ENCODE assay signal across 13 cellular contexts in the genomic region with DNA sequence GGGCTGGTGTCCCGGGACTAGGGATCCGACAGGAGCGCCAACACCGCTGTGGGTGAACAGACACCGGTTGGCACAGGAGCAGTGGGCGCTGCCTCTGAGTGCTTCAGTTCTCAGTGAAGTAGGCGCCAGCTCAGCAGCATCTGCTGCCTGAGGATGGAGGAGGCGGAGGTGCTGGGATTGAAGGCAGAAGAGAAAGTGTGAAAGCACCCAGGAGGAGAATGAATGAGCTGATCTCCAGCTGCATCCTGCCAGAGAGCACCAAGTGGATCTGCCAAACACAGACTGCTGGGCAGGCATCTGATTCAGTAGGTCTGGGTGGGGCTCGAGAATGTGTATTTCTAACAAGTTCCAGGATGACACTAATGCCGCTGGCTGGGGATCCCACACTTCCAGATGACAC.
DNase-seq lines count a peak whose midpoint lies in the region; ATAC-seq, FAIRE-seq and TF ChIP-seq lines count a peak whose summit lies in the region.
"Had no signal": no experiment of that assay in that cellular context is flagged by ENCODE, and none has a peak within 500 bp of the region (broad histone marks: within the 10 kb centered on the region; RNA-seq: fewer than 3 reads in every experiment).

No MANE protein-coding gene starts in this region.

- H2AFZ ChIP-seq in astrocyte (ENCODE audit: low read depth, low read length) = no peak overlapping the region

- no peak overlapping the region for H3K4me3 ChIP-seq in astrocyte (ENCODE audit: insufficient read depth, low read depth, low read length)

- peaks cover 30% of the 10 kb centered on the region for H3K4me1 ChIP-seq in astrocyte (ENCODE audit: insufficient read depth, low read length)

- H3K4me3 Mint-ChIP-seq in activated CD4-positive, alpha-beta T cell treated with anti-CD3 and anti-CD28 coated beads for 36 hours = no peak overlapping the region
- H3K4me3 Mint-ChIP-seq in astrocyte (ENCODE audit: unreplicated experiment) (no peak overlapping the region), progenitor cell of endocrine pancreas (ENCODE audit: low read depth) (no peak overlapping the region)
- H3K4me3 Mint-ChIP-seq: activated T-helper 1 cell treated with anti-CD3 and anti-CD28 coated beads, Interleukin-12 subunit alpha, Interleukin-12 subunit beta, Interleukin-2, Interleukin-4 antibody, amounts not matched to agents 30 ng/mL and 10 ng/mL and 1 ng/mL, durations not matched to agents 14 hours and 24 hours and 36 hours had no signal

- no peak for FAIRE-seq in astrocyte (lab: Jason Lieb, UNC)
- FAIRE-seq in RCC 7860 (lab: Jason Lieb, UNC) = no peak
- FAIRE-seq: GM18507 had no signal

- H3K4me2 ChIP-seq in astrocyte (ENCODE audit: low read length) = peak overlapping the region; percentile 70

- peaks cover 35% of the 10 kb centered on the region for H3K4me1 Mint-ChIP-seq in activated CD4-positive, alpha-beta T cell treated with anti-CD3 and anti-CD28 coated beads for 36 hours
- H3K4me1 Mint-ChIP-seq in astrocyte (ENCODE audit: low read depth, unreplicated experiment) (peaks cover 20% of the 10 kb centered on the region), progenitor cell of endocrine pancreas (ENCODE audit: low read depth) (peaks cover 13% of the 10 kb centered on the region)

- H3K79me2 ChIP-seq in astrocyte (ENCODE audit: insufficient read depth, low read length) = no peaks in the 10 kb centered on the region

- H4K20me1 ChIP-seq in astrocyte (ENCODE audit: insufficient read depth, low read length) = no peaks in the 10 kb centered on the region

- POLR2A ChIA-PET in activated CD4-positive, alpha-beta T cell treated with anti-CD3 and anti-CD28 coated beads for 36 hours (lab: Charles Lee) = interaction anchor here (0.5 to 1.0 kb wide), 2 partner anchors 11 to 77 kb away, joined by 3 read pairs; no protein-coding TSS in a partner anchor
- POLR2A ChIA-PET in RWPE1 (lab: Yijun Ruan, JAX; ENCODE audit: low non-redundant PET) = no interaction called here

- H3K9me3 Mint-ChIP-seq in activated CD4-positive, alpha-beta T cell treated with anti-CD3 and anti-CD28 coated beads for 36 hours (ENCODE audit: low read depth) = no peaks in the 10 kb centered on the region
- H3K9me3 Mint-ChIP-seq in astrocyte (ENCODE audit: unreplicated experiment) (peaks cover 3% of the 10 kb centered on the region), progenitor cell of endocrine pancreas (ENCODE audit: low read depth) (no peaks in the 10 kb centered on the region)
- H3K9me3 Mint-ChIP-seq: activated T-helper 1 cell treated with anti-CD3 and anti-CD28 coated beads, Interleukin-12 subunit alpha, Interleukin-12 subunit beta, Interleukin-2, Interleukin-4 antibody, amounts not matched to agents 30 ng/mL and 10 ng/mL and 1 ng/mL, durations not matched to agents 14 hours and 24 hours and 36 hours; naive B cell had no signal

- peak overlapping the region; percentile 21 for H3K27ac Mint-ChIP-seq in activated CD4-positive, alpha-beta T cell treated with anti-CD3 and anti-CD28 coated beads for 36 hours
- H3K27ac Mint-ChIP-seq in astrocyte (ENCODE audit: unreplicated experiment) (no peak overlapping the region), progenitor cell of endocrine pancreas (peak overlapping the region; percentile 53)
- H3K27ac Mint-ChIP-seq: activated T-helper 1 cell treated with anti-CD3 and anti-CD28 coated beads, Interleukin-12 subunit alpha, Interleukin-12 subunit beta, Interleukin-2, Interleukin-4 antibody, amounts not matched to agents 30 ng/mL and 10 ng/mL and 1 ng/mL, durations not matched to agents 14 hours and 24 hours and 36 hours had no signal

- CTCF ChIA-PET in activated CD4-positive, alpha-beta T cell treated with anti-CD3 and anti-CD28 coated beads for 36 hours (lab: Charles Lee) = no interaction called here
- CTCF ChIA-PET in RWPE1 (lab: Yijun Ruan, JAX) = no interaction called here

- H3K9ac ChIP-seq in astrocyte (ENCODE audit: low read length) = peak overlapping the region; percentile 13

- peak; percentile 71 for ATAC-seq in activated CD4-positive, alpha-beta T cell treated with anti-CD3 and anti-CD28 coated beads for 36 hours
- ATAC-seq: HCT116 had no signal

- TF ChIP-seq CTCF in astrocyte (IDR thresholded peaks at IDR 0.05; ENCODE audit: insufficient read depth, low read depth, low read length) (no peak), progenitor cell of endocrine pancreas (IDR thresholded peaks at IDR 0.05; ENCODE audit: unreplicated experiment) (no peak), RWPE1 (conservative IDR thresholded peaks at IDR 0.05; ENCODE audit: low read depth) (no peak)

- H3K27ac ChIP-seq in astrocyte (ENCODE audit: low read depth, low read length) (no peak overlapping the region), RWPE1 (no peak overlapping the region; the same call in 1 of the 2 replicates)

- intact Hi-C loops in activated CD4-positive, alpha-beta T cell treated with anti-CD3 and anti-CD28 coated beads for 36 hours (cut with DNase I, micrococcal nuclease) = no loop called here

- no peaks in the 10 kb centered on the region for H3K36me3 ChIP-seq in astrocyte (ENCODE audit: insufficient read depth, low read length)

- no peaks in the 10 kb centered on the region for H3K27me3 Mint-ChIP-seq in activated CD4-positive, alpha-beta T cell treated with anti-CD3 and anti-CD28 coated beads for 36 hours
- H3K27me3 Mint-ChIP-seq in astrocyte (ENCODE audit: low read depth, unreplicated experiment) (peaks cover 5% of the 10 kb centered on the region), progenitor cell of endocrine pancreas (peaks cover 3% of the 10 kb centered on the region)

- H3K9me3 ChIP-seq in astrocyte (ENCODE audit: insufficient read depth, low read depth, low read length) = no peaks in the 10 kb centered on the region

- H3K36me3 Mint-ChIP-seq in activated CD4-positive, alpha-beta T cell treated with anti-CD3 and anti-CD28 coated beads for 36 hours (ENCODE audit: low read depth) = no peaks in the 10 kb centered on the region
- no peaks in the 10 kb centered on the region for H3K36me3 Mint-ChIP-seq in astrocyte (ENCODE audit: low read depth, unreplicated experiment)
- no peaks in the 10 kb centered on the region for H3K36me3 Mint-ChIP-seq in progenitor cell of endocrine pancreas (ENCODE audit: insufficient read depth)
- H3K36me3 Mint-ChIP-seq: naive B cell had no signal

- no peaks in the 10 kb centered on the region for H3K27me3 ChIP-seq in astrocyte (ENCODE audit: insufficient read depth, low read length)

- peak; percentile 39 for DNase-seq in activated CD4-positive, alpha-beta T cell treated with anti-CD3 and anti-CD28 coated beads for 36 hours
- DNase-seq in activated CD4-positive, alpha-beta T cell treated with anti-CD3 and anti-CD28 coated beads for 48 hours = no peak
- DNase-seq in NCI-H1105 treated with DMSO at 0.1 percent for 48 hours (lab: John Stamatoyannopoulos, UW) (peak; percentile 73), astrocyte (ENCODE audit: low read depth) (peak; percentile 32), progenitor cell of endocrine pancreas (ENCODE audit: low spot score, unreplicated experiment) (no peak), RCC 7860 (ENCODE audit: low spot score) (no peak), RWPE1 (ENCODE audit: low spot score) (no peak)
- no peak for DNase-seq in stimulated activated CD4-positive, alpha-beta T cell treated with anti-CD3 and anti-CD28 coated beads, Interleukin-4, amount 100 ng/mL, for 4 hours
- DNase-seq: naive B cell, NCI-H1048 had no signal

Comparison
In these comparisons a context has a peak if more than half of its experiments do, and no peak if none do; other contexts are left out.
1. DNase-seq: peak in activated CD4-positive, alpha-beta T cell treated with anti-CD3 and anti-CD28 coated beads for 36 hours (single experiment), NCI-H1105 treated with DMSO at 0.1 percent for 48 hours (single experiment) and astrocyte (single experiment); none in activated CD4-positive, alpha-beta T cell treated with anti-CD3 and anti-CD28 coated beads for 48 hours (single experiment), progenitor cell of endocrine pancreas (single experiment), RCC 7860 (single experiment), RWPE1 (single experiment) and stimulated activated CD4-positive, alpha-beta T cell treated with anti-CD3 and anti-CD28 coated beads, Interleukin-4, amount 100 ng/mL, for 4 hours (0 of 2).